ENCODE assay signal across 20 cellular contexts in the genomic region with DNA sequence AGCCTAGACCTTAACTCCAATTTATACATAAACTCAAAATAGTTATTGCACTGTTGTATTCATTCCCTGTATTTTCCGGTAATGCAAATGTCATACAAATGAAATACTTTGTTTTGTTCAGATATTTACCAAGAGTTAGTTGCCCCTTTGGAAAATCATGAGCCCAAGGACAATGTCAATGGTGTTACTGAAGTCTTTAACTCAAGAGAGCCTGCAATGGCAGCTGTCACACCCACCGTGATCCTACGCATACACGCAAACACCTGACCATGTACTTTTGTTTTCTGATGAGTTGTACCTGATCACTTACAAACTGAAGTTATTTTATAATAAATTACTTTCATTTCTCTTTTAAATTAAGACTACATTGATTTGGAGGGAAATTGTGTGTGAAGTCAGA. TPM values are rescaled to one million over a fixed set of nuclear protein-coding genes. Genes with fewer than 3 reads are reported as not detected.
DNase-seq lines count a peak whose midpoint lies in the region; ATAC-seq and TF ChIP-seq lines count a peak whose summit lies in the region.
"Had no signal": no experiment of that assay in that cellular context is flagged by ENCODE, and none has a peak within 500 bp of the region (broad histone marks: within the 10 kb centered on the region; RNA-seq: fewer than 3 reads in every experiment).

No MANE protein-coding gene starts in this region.

- H3K27me3 Mint-ChIP-seq in activated CD4-positive, alpha-beta T cell treated with anti-CD3 and anti-CD28 coated beads, Interleukin-2, amount 10 ng/mL, durations not matched to agents 7 days and 5 days = no peaks in the 10 kb centered on the region
- no peaks in the 10 kb centered on the region for H3K27me3 Mint-ChIP-seq in activated naive CD8-positive, alpha-beta T cell

- H3K9ac ChIP-seq in KMS-11 = peak overlapping the region; percentile 59; the same call in 1 of the 2 replicates
- H3K9ac ChIP-seq: neural progenitor cell had no signal

- no peak overlapping the region for H3K4me3 Mint-ChIP-seq in activated CD4-positive, alpha-beta T cell treated with anti-CD3 and anti-CD28 coated beads, Interleukin-2, amount 10 ng/mL, durations not matched to agents 7 days and 5 days
- peak overlapping the region; percentile 64 for H3K4me3 Mint-ChIP-seq in activated naive CD8-positive, alpha-beta T cell
- H3K4me3 Mint-ChIP-seq: neural progenitor cell had no signal

- peaks cover 30% of the 10 kb centered on the region; the same call in 1 of the 2 replicates for H3K79me2 ChIP-seq in KMS-11 (ENCODE audit: insufficient read depth, low read depth)

- peaks cover 88% of the 10 kb centered on the region for H3K4me1 Mint-ChIP-seq in activated CD4-positive, alpha-beta T cell treated with anti-CD3 and anti-CD28 coated beads, Interleukin-2, amount 10 ng/mL, durations not matched to agents 7 days and 5 days
- H3K4me1 Mint-ChIP-seq in activated naive CD8-positive, alpha-beta T cell (ENCODE audit: low read depth) = peaks cover 90% of the 10 kb centered on the region
- H3K4me1 Mint-ChIP-seq: neural progenitor cell had no signal

- no peaks in the 10 kb centered on the region for H3K27me3 ChIP-seq in KMS-11 (ENCODE audit: insufficient read depth, low read depth)
- no peaks in the 10 kb centered on the region for H3K27me3 ChIP-seq in neutrophil
- H3K27me3 ChIP-seq: brain microvascular endothelial cell, foreskin keratinocyte, neural progenitor cell, upper lobe of right lung had no signal

- peak overlapping the region; percentile 85 for H3K27ac Mint-ChIP-seq in activated CD4-positive, alpha-beta T cell treated with anti-CD3 and anti-CD28 coated beads, Interleukin-2, amount 10 ng/mL, durations not matched to agents 7 days and 5 days
- H3K27ac Mint-ChIP-seq in activated naive CD8-positive, alpha-beta T cell = peak overlapping the region; percentile 96
- H3K27ac Mint-ChIP-seq: neural progenitor cell had no signal

- no peaks in the 10 kb centered on the region for H3K9me3 ChIP-seq in neutrophil
- H3K9me3 ChIP-seq: upper lobe of right lung had no signal

- TF ChIP-seq CTCF in KMS-11 (conservative IDR thresholded peaks at IDR 0.05; ENCODE audit: low read depth, low read length) = no peak
- no peak for TF ChIP-seq CTCF in neutrophil (IDR thresholded peaks at IDR 0.05)

- H3K9me3 Mint-ChIP-seq in activated CD4-positive, alpha-beta T cell treated with anti-CD3 and anti-CD28 coated beads, Interleukin-2, amount 10 ng/mL, durations not matched to agents 7 days and 5 days = no peaks in the 10 kb centered on the region
- no peaks in the 10 kb centered on the region for H3K9me3 Mint-ChIP-seq in activated naive CD8-positive, alpha-beta T cell (ENCODE audit: low read depth)
- H3K9me3 Mint-ChIP-seq: neural progenitor cell had no signal

- H3K27ac ChIP-seq in KMS-11 (peak overlapping the region; percentile 94), neutrophil (peak overlapping the region; percentile 80)
- H3K27ac ChIP-seq: brain microvascular endothelial cell, foreskin keratinocyte, neural progenitor cell, upper lobe of right lung had no signal

- H3K4me1 ChIP-seq in KMS-11 (ENCODE audit: low read depth, poor library complexity, severe bottlenecking) (peaks cover 97% of the 10 kb centered on the region), neutrophil (ENCODE audit: control insufficient read depth in 1 of 2, insufficient read depth in 1 of 2, low read depth in 1 of 2, low read length in 1 of 2) (peaks cover 16 to 44% of the 10 kb centered on the region in 2 experiments)
- H3K4me1 ChIP-seq: neural progenitor cell had no signal

- intact Hi-C loops in posterior vena cava (cut with DNase I) = no loop called here

- no peak for DNase-seq in activated CD4-positive, alpha-beta T cell treated with anti-CD3 and anti-CD28 coated beads, Interleukin-2, amount 10 ng/mL, durations not matched to agents 7 days and 5 days
- DNase-seq in activated CD4-positive, alpha-beta T cell treated with anti-CD3 and anti-CD28 coated beads for 4 hours = no peak
- no peak for DNase-seq in NCI-H146 (lab: John Stamatoyannopoulos, UW)
- no peak for DNase-seq in posterior vena cava (ENCODE audit: low spot score)
- DNase-seq: activated CD4-positive, alpha-beta T cell treated with anti-CD3 and anti-CD28 coated beads, Interleukin-2, amount 50 U/mL, for 48 hours; activated gamma-delta T cell treated with Interleukin-2 at 50 U/mL for 16 hours; brain microvascular endothelial cell; C1 segment of cervical spinal cord; foreskin keratinocyte; kidney glomerular epithelial cell; mesendoderm; NCI-H1436 treated with DMSO at 0.1 percent for 48 hours; NCI-H82; upper lobe of right lung had no signal

- no peaks in the 10 kb centered on the region for H4K20me1 ChIP-seq in KMS-11 (ENCODE audit: insufficient read depth)

- POLR2A ChIA-PET in activated CD4-positive, alpha-beta T cell treated with anti-CD3 and anti-CD28 coated beads, Interleukin-2, amount 10 ng/mL, durations not matched to agents 7 days and 5 days (lab: Charles Lee) = interaction anchor here (1.0 to 1.2 kb wide), 2 partner anchors 11 to 23 kb away, joined by 3 read pairs; no protein-coding TSS in a partner anchor

- ATAC-seq in HG03095 (IDR thresholded peaks at IDR 0.05; ENCODE audit: unreplicated experiment) = no peak
- ATAC-seq: foreskin keratinocyte, upper lobe of right lung had no signal

- H3K36me3 Mint-ChIP-seq in activated CD4-positive, alpha-beta T cell treated with anti-CD3 and anti-CD28 coated beads, Interleukin-2, amount 10 ng/mL, durations not matched to agents 7 days and 5 days (ENCODE audit: low read depth) = peaks cover 60% of the 10 kb centered on the region
- H3K36me3 Mint-ChIP-seq in activated naive CD8-positive, alpha-beta T cell = peaks cover 13% of the 10 kb centered on the region

- peak overlapping the region; percentile 86 for H3K4me2 ChIP-seq in KMS-11
- H3K4me2 ChIP-seq: neural progenitor cell had no signal

- H3K36me3 ChIP-seq in KMS-11 (ENCODE audit: insufficient read depth) (no peaks in the 10 kb centered on the region), neutrophil (peaks cover 86% of the 10 kb centered on the region)
- H3K36me3 ChIP-seq: brain microvascular endothelial cell, neural progenitor cell had no signal

- H3K4me3 ChIP-seq in KMS-11 (IDR thresholded peaks at IDR 0.05; ENCODE audit: insufficient read depth, low read depth, low read length) = no peak overlapping the region
- H3K4me3 ChIP-seq in neutrophil (ENCODE audit: low read depth in 1 of 2, low read length in 1 of 2) = no peak overlapping the region
- H3K4me3 ChIP-seq: coronary artery, neural progenitor cell, upper lobe of right lung had no signal

- CTCF ChIA-PET in activated CD4-positive, alpha-beta T cell treated with anti-CD3 and anti-CD28 coated beads, Interleukin-2, amount 10 ng/mL, durations not matched to agents 7 days and 5 days (lab: Charles Lee) = interaction anchor here (0.9 to 8.8 kb wide), 2 partner anchors 9 to 11 kb away, joined by 6 to 91 read pairs; partner anchors contain the start of gene WIPF1

- H2AFZ ChIP-seq in KMS-11 (ENCODE audit: low read depth) = no peak overlapping the region
- H2AFZ ChIP-seq: neural progenitor cell had no signal

RNA-seq across cellular contexts. Expression of gene WIPF1, which starts 11.7 kb away (rescaled TPM):
- total RNA-seq in activated CD4-positive, alpha-beta T cell treated with anti-CD3 and anti-CD28 coated beads, Interleukin-2, amount 10 ng/mL, durations not matched to agents 7 days and 5 days = 100 to 1,000 TPM; 378 to 423 TPM
- 10 to 100 TPM; 59.9 to 65.1 TPM for total RNA-seq in posterior vena cava

Comparison
In these comparisons a context has a peak if more than half of its experiments do, and no peak if none do; other contexts are left out.
1. RNA of gene WIPF1, which starts 11.7 kb away (total RNA-seq): 378 to 423 TPM in activated CD4-positive, alpha-beta T cell treated with anti-CD3 and anti-CD28 coated beads, Interleukin-2, amount 10 ng/mL, durations not matched to agents 7 days and 5 days; 59.9 to 65.1 TPM in posterior vena cava; every median in the first group is over 4 times any median in the second.